ENCODE assay signal across 23 cellular contexts in the genomic region with DNA sequence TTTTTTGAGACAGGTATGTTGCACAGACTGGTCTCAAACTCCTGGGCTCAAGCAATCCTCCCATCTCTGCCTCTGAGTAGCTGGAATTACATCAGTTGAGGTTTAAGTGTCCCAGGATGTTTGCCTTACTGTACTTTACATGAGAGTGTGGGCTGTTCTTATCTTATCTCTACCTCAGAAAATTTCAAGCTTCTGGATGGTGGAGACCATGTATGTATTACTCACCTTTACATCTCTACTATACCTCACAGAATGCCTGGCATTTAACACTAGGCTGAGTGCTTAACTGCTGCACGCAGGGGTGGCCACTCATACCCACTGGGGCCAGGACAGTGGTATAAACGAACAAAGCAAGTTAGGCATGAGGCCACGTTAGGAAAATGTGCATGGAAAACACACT.
"Had no signal": no experiment of that assay in that cellular context is flagged by ENCODE, and none has a peak within 500 bp of the region (broad histone marks: within the 10 kb centered on the region; RNA-seq: fewer than 3 reads in every experiment).

No MANE protein-coding gene starts in this region.

- H3K27ac Mint-ChIP-seq: activated naive CD8-positive, alpha-beta T cell treated with anti-CD3 and anti-CD28 coated beads for 36 hours; activated T-cell treated with anti-CD3 and anti-CD28 coated beads, Interleukin-2, amount 50 U/mL, for 24 hours; activated T-helper 17 cell treated with anti-CD3 and anti-CD28 coated beads, Interleukin-2, amount 50 U/mL, for 72 hours; natural killer cell; stimulated activated memory B cell treated with anti-CD40 and anti-IgM and Interleukin-4, amounts not matched to agents 10 μg/mL and 1 μg/mL and 100 μg/mL, for 72 hours had no signal

- H3K4me1 ChIP-seq: foreskin keratinocyte had no signal

- H3K9me3 Mint-ChIP-seq: activated naive CD8-positive, alpha-beta T cell treated with anti-CD3 and anti-CD28 coated beads for 36 hours; activated T-cell treated with anti-CD3 and anti-CD28 coated beads, Interleukin-2, amount 50 U/mL, for 24 hours; activated T-helper 17 cell treated with anti-CD3 and anti-CD28 coated beads, Interleukin-2, amount 50 U/mL, for 72 hours; natural killer cell; stimulated activated memory B cell treated with anti-CD40 and anti-IgM and Interleukin-4, amounts not matched to agents 10 μg/mL and 1 μg/mL and 100 μg/mL, for 72 hours had no signal

- H3K4me3 Mint-ChIP-seq: activated naive CD8-positive, alpha-beta T cell treated with anti-CD3 and anti-CD28 coated beads for 36 hours; activated T-cell treated with anti-CD3 and anti-CD28 coated beads, Interleukin-2, amount 50 U/mL, for 24 hours; activated T-helper 17 cell treated with anti-CD3 and anti-CD28 coated beads, Interleukin-2, amount 50 U/mL, for 72 hours; natural killer cell; stimulated activated memory B cell treated with anti-CD40 and anti-IgM and Interleukin-4, amounts not matched to agents 10 μg/mL and 1 μg/mL and 100 μg/mL, for 72 hours had no signal

- H3K4me3 ChIP-seq: pancreas, upper lobe of left lung had no signal

- ATAC-seq: activated T-helper 17 cell treated with anti-CD3 and anti-CD28 coated beads, Interleukin-2, amount 50 U/mL, for 72 hours; foreskin keratinocyte; left ventricle myocardium superior; pancreas; right cardiac atrium; stimulated activated memory B cell treated with anti-CD40 and anti-IgM and Interleukin-4, amounts not matched to agents 10 μg/mL and 1 μg/mL and 100 μg/mL, for 72 hours had no signal

- H3K27me3 Mint-ChIP-seq: activated T-cell treated with anti-CD3 and anti-CD28 coated beads, Interleukin-2, amount 50 U/mL, for 24 hours; activated T-helper 17 cell treated with anti-CD3 and anti-CD28 coated beads, Interleukin-2, amount 50 U/mL, for 72 hours had no signal

- FAIRE-seq: pancreas, TTC549 had no signal

- DNase-seq: activated CD4-positive, CD25-positive, alpha-beta regulatory T cell treated with anti-CD3 and anti-CD28 coated beads, Interleukin-2, amount 50 U/mL, for 72 hours; activated CD8-positive, alpha-beta memory T cell treated with anti-CD3 and anti-CD28 coated beads for 24 hours; activated CD8-positive, alpha-beta memory T cell treated with anti-CD3 and anti-CD28 coated beads, Interleukin-2, amount 50 U/mL, for 4 hours; activated naive CD4-positive, alpha-beta T cell; activated naive CD8-positive, alpha-beta T cell treated with anti-CD3 and anti-CD28 coated beads for 36 hours; activated T-cell treated with anti-CD3 and anti-CD28 coated beads, Interleukin-2, amount 50 U/mL, for 24 hours; amniotic stem cell; foreskin keratinocyte; left ventricle myocardium superior; mammary epithelial cell; midbrain; natural killer cell; pancreas; right cardiac atrium; stimulated activated CD4-positive, alpha-beta T cell treated with anti-CD3 and anti-CD28 coated beads, Interleukin-2, amount 100 ng/mL, for 24 hours; T-helper 1 cell; upper lobe of left lung; WERI-Rb-1 had no signal

- H3K36me3 Mint-ChIP-seq: activated naive CD8-positive, alpha-beta T cell treated with anti-CD3 and anti-CD28 coated beads for 36 hours; natural killer cell; stimulated activated memory B cell treated with anti-CD40 and anti-IgM and Interleukin-4, amounts not matched to agents 10 μg/mL and 1 μg/mL and 100 μg/mL, for 72 hours had no signal

- H3K27ac ChIP-seq: epithelial cell of prostate, foreskin keratinocyte, neutrophil, pancreas, upper lobe of left lung, WERI-Rb-1 had no signal

- H3K9me3 ChIP-seq: neutrophil, pancreas, upper lobe of left lung had no signal

- H3K4me1 Mint-ChIP-seq: activated naive CD8-positive, alpha-beta T cell treated with anti-CD3 and anti-CD28 coated beads for 36 hours; activated T-helper 17 cell treated with anti-CD3 and anti-CD28 coated beads, Interleukin-2, amount 50 U/mL, for 72 hours; natural killer cell; stimulated activated memory B cell treated with anti-CD40 and anti-IgM and Interleukin-4, amounts not matched to agents 10 μg/mL and 1 μg/mL and 100 μg/mL, for 72 hours had no signal
